In the genomic region with DNA sequence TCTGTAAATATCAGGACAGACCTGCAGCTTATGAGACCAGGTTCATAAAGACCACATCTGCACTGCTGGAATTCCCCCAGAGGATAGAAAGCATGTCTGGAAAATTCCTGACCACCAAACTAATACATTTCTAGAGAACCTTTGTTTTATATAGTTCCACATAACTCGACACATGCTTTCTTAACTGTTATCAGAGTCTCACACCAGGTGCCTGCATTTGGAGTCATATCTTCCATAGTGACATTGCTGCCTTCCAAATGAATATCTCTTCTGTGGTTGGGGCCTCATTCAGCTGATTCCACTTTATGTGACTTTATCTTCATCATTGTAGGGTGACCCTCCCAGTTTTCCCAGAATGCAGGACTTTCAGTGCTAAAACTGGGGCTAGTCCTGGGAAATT, we compare ENCODE assay signal across 23 cellular contexts.
DNase-seq lines count a peak whose midpoint lies in the region; ATAC-seq, FAIRE-seq and TF ChIP-seq lines count a peak whose summit lies in the region.
"Had no signal": no experiment of that assay in that cellular context is flagged by ENCODE, and none has a peak within 500 bp of the region (broad histone marks: within the 10 kb centered on the region; RNA-seq: fewer than 3 reads in every experiment).

No MANE protein-coding gene starts in this region.

- no peaks in the 10 kb centered on the region for H3K36me3 ChIP-seq in K562 (ENCODE audit: control insufficient read depth, insufficient read depth, low read length)
- H3K36me3 ChIP-seq: BE2C had no signal

- H3K79me2 ChIP-seq in K562 (ENCODE audit: control insufficient read depth, insufficient read depth, low read length) = no peaks in the 10 kb centered on the region

- WGBS in K562 (ENCODE audit: insufficient coverage, low coverage, missing lambda C conversion rate) = 0% methylated on average over 1 of the region's 1 CpG
- 67 to 81% methylated on average over 1 of the region's 1 CpG for WGBS in lower leg skin, 2 donors

- no peak overlapping the region for H3K4me3 Mint-ChIP-seq in activated CD8-positive, alpha-beta T cell treated with anti-CD3 and anti-CD28 coated beads for 36 hours
- no peak overlapping the region for H3K4me3 Mint-ChIP-seq in activated CD8-positive, alpha-beta T cell treated with anti-CD3 and anti-CD28 coated beads, Interleukin-2, amount 10 ng/mL, durations not matched to agents 7 days and 5 days
- no peak overlapping the region for H3K4me3 Mint-ChIP-seq in immature natural killer cell
- H3K4me3 Mint-ChIP-seq: CD14-positive monocyte had no signal

- peaks cover 13% of the 10 kb centered on the region for H3K4me1 Mint-ChIP-seq in activated CD8-positive, alpha-beta T cell treated with anti-CD3 and anti-CD28 coated beads for 36 hours (ENCODE audit: low read depth)
- H3K4me1 Mint-ChIP-seq in activated CD8-positive, alpha-beta T cell treated with anti-CD3 and anti-CD28 coated beads, Interleukin-2, amount 10 ng/mL, durations not matched to agents 7 days and 5 days (ENCODE audit: low read depth) = no peaks in the 10 kb centered on the region
- H3K4me1 Mint-ChIP-seq in immature natural killer cell = no peaks in the 10 kb centered on the region
- H3K4me1 Mint-ChIP-seq: CD14-positive monocyte had no signal

- H3K27ac ChIP-seq in K562 (ENCODE audit: extremely low read depth, low read depth, low read length) = no peak overlapping the region
- H3K27ac ChIP-seq: 22Rv1 had no signal

- H3K36me3 Mint-ChIP-seq in activated CD8-positive, alpha-beta T cell treated with anti-CD3 and anti-CD28 coated beads for 36 hours (ENCODE audit: low read depth) = no peaks in the 10 kb centered on the region
- no peaks in the 10 kb centered on the region for H3K36me3 Mint-ChIP-seq in activated CD8-positive, alpha-beta T cell treated with anti-CD3 and anti-CD28 coated beads, Interleukin-2, amount 10 ng/mL, durations not matched to agents 7 days and 5 days (ENCODE audit: low read depth)
- H3K36me3 Mint-ChIP-seq in immature natural killer cell = no peaks in the 10 kb centered on the region
- H3K36me3 Mint-ChIP-seq: CD14-positive monocyte had no signal

- no peak for TF ChIP-seq CTCF in activated CD8-positive, alpha-beta T cell treated with anti-CD3 and anti-CD28 coated beads for 36 hours (IDR thresholded peaks at IDR 0.05)
- TF ChIP-seq CTCF in K562 (IDR thresholded peaks at IDR 0.05 in 2 of 3, conservative IDR thresholded peaks at IDR 0.05 in 1 of 3; ENCODE audit: insufficient read depth in 2 of 3, low read depth in 1 of 3, low read length in 3 of 3) (no peak), lower leg skin (IDR thresholded peaks at IDR 0.05) (no peak)

- POLR2A ChIA-PET in activated CD8-positive, alpha-beta T cell treated with anti-CD3 and anti-CD28 coated beads for 36 hours (lab: Charles Lee) = interaction anchor here (0.6 kb wide), 1 partner anchor 28 kb away, joined by 3 read pairs; no protein-coding TSS in a partner anchor
- POLR2A ChIA-PET in activated CD8-positive, alpha-beta T cell treated with anti-CD3 and anti-CD28 coated beads, Interleukin-2, amount 10 ng/mL, durations not matched to agents 7 days and 5 days (lab: Charles Lee) = no interaction called here
- POLR2A ChIA-PET in K562 (lab: Yijun Ruan, JAX) = interaction anchor here (0.6 kb wide), 1 partner anchor 11 kb away, joined by 3 read pairs; no protein-coding TSS in a partner anchor

- H3K9me3 Mint-ChIP-seq in activated CD8-positive, alpha-beta T cell treated with anti-CD3 and anti-CD28 coated beads for 36 hours = no peaks in the 10 kb centered on the region
- H3K9me3 Mint-ChIP-seq in activated CD8-positive, alpha-beta T cell treated with anti-CD3 and anti-CD28 coated beads, Interleukin-2, amount 10 ng/mL, durations not matched to agents 7 days and 5 days (ENCODE audit: insufficient read depth) = no peaks in the 10 kb centered on the region
- H3K9me3 Mint-ChIP-seq in immature natural killer cell = no peaks in the 10 kb centered on the region

- no peaks in the 10 kb centered on the region for H3K9me1 ChIP-seq in K562 (ENCODE audit: control insufficient read depth, insufficient read depth, low read length)

- H3K27ac Mint-ChIP-seq in activated CD8-positive, alpha-beta T cell treated with anti-CD3 and anti-CD28 coated beads for 36 hours = no peak overlapping the region
- H3K27ac Mint-ChIP-seq in activated CD8-positive, alpha-beta T cell treated with anti-CD3 and anti-CD28 coated beads, Interleukin-2, amount 10 ng/mL, durations not matched to agents 7 days and 5 days = no peak overlapping the region
- no peak overlapping the region for H3K27ac Mint-ChIP-seq in immature natural killer cell
- H3K27ac Mint-ChIP-seq: CD14-positive monocyte had no signal

- FAIRE-seq in K562 (lab: Jason Lieb, UNC) = no peak
- FAIRE-seq: H54, HepG2 had no signal

- peak; percentile 2 for DNase-seq in activated CD8-positive, alpha-beta T cell treated with anti-CD3 and anti-CD28 coated beads for 36 hours
- no peak for DNase-seq in activated CD8-positive, alpha-beta T cell treated with anti-CD3 and anti-CD28 coated beads, Interleukin-2, amount 10 ng/mL, durations not matched to agents 7 days and 5 days
- DNase-seq in OCI-M1 (lab: John Stamatoyannopoulos, UW) (peak; percentile 65), K562 (ENCODE audit: extremely low read depth in 1 of 4, low spot score in 3 of 4) (peak in 1 of 4 experiments; percentile 13), lower leg skin (ENCODE audit: low spot score in 2 of 2) (no peak), immature natural killer cell (no peak)
- no peak for DNase-seq in stimulated activated naive CD8-positive, alpha-beta T cell treated with anti-CD3 and anti-CD28 coated beads, Interleukin-15, Interleukin-2, amounts not matched to agents 100 U/mL and 50 U/mL, for 24 hours
- DNase-seq: ACHN, BE2C, Calu3, DMS79 treated with DMSO at 0.1 percent for 48 hours, GF-D8, MV-4-11, NCI-H2029, NCI-H446, NCI-H524 treated with DMSO at 0.1 percent for 48 hours, NCI-H774, PC-3 had no signal

- CTCF ChIA-PET in activated CD8-positive, alpha-beta T cell treated with anti-CD3 and anti-CD28 coated beads for 36 hours (lab: Charles Lee) = interaction anchor here (1.1 to 1.5 kb wide), 4 partner anchors 8 to 162 kb away, joined by 3 to 6 read pairs (median 5); no protein-coding TSS in a partner anchor
- CTCF ChIA-PET in activated CD8-positive, alpha-beta T cell treated with anti-CD3 and anti-CD28 coated beads, Interleukin-2, amount 10 ng/mL, durations not matched to agents 7 days and 5 days (lab: Charles Lee) = interaction anchor here (1.1 kb wide), 1 partner anchor 161 kb away, joined by 3 read pairs; no protein-coding TSS in a partner anchor
- CTCF ChIA-PET in K562 (lab: Yijun Ruan, JAX; ENCODE audit: low intra/inter-chr PET ratio) = no interaction called here

- H3K27me3 ChIP-seq in K562 (ENCODE audit: control insufficient read depth in 2 of 2, insufficient read depth in 2 of 2, low read length in 2 of 2) = peaks cover 7 to 13% of the 10 kb centered on the region in 2 experiments; a peak in 4 of 5 replicates
- H3K27me3 ChIP-seq: BE2C had no signal

- no peak for TF ChIP-seq EP300 in K562 (IDR thresholded peaks at IDR 0.05; ENCODE audit: low read length)

- in situ Hi-C loops in K562 (cut with MboI) = no loop called here

- TF ChIP-seq RAD21 in K562 (CRISPR knock-in tag; conservative IDR thresholded peaks at IDR 0.05 in 1 of 2, IDR thresholded peaks at IDR 0.05 in 1 of 2) = no peak

- intact Hi-C loops in activated CD8-positive, alpha-beta T cell treated with anti-CD3 and anti-CD28 coated beads for 36 hours (cut with micrococcal nuclease) = no loop called here
- intact Hi-C loops in K562 (cut with micrococcal nuclease) (no loop called here), lower leg skin (cut with DNase I; ENCODE audit: low total_unique reads) (no loop called here)

- ATAC-seq in activated CD8-positive, alpha-beta T cell treated with anti-CD3 and anti-CD28 coated beads for 36 hours = no peak
- no peak for ATAC-seq in activated CD8-positive, alpha-beta T cell treated with anti-CD3 and anti-CD28 coated beads, Interleukin-2, amount 10 ng/mL, durations not matched to agents 7 days and 5 days
- no peak for ATAC-seq in K562
- peak; percentile 80 for ATAC-seq in stimulated activated naive CD8-positive, alpha-beta T cell treated with anti-CD3 and anti-CD28 coated beads, Interleukin-15, Interleukin-2, amounts not matched to agents 100 U/mL and 50 U/mL, for 24 hours
- no peak for ATAC-seq in HG03439 (IDR thresholded peaks at IDR 0.05; ENCODE audit: unreplicated experiment)
- ATAC-seq: HepG2, PC-3 had no signal

- H2AFZ ChIP-seq in K562 (ENCODE audit: low read depth, low read length) = no peak overlapping the region

- H4K20me1 ChIP-seq in K562 (replicated peaks; ENCODE audit: control insufficient read depth, insufficient read depth, low read length) = no peaks in the 10 kb centered on the region

- BruUV-seq in K562 (replicated peaks; lab: Mats Ljungman, UMichigan) = no TSS peak

- no peak overlapping the region for H3K9ac ChIP-seq in K562 (ENCODE audit: insufficient read depth in 1 of 2, low read depth in 2 of 2, low read length in 2 of 2)

- H3K4me3 ChIP-seq in K562 = no peak overlapping the region
- H3K4me3 ChIP-seq in lower leg skin (ENCODE audit: low read depth, poor library complexity, severe bottlenecking) = no peak overlapping the region

- H3K4me1 ChIP-seq in K562 (replicated peaks in 1 of 2; ENCODE audit: control insufficient read depth in 2 of 2, insufficient read depth in 2 of 2, low read length in 2 of 2) = no peaks in the 10 kb centered on the region; a peak in 2 of 5 replicates

- H3K27me3 Mint-ChIP-seq in activated CD8-positive, alpha-beta T cell treated with anti-CD3 and anti-CD28 coated beads for 36 hours = no peaks in the 10 kb centered on the region
- H3K27me3 Mint-ChIP-seq in activated CD8-positive, alpha-beta T cell treated with anti-CD3 and anti-CD28 coated beads, Interleukin-2, amount 10 ng/mL, durations not matched to agents 7 days and 5 days (ENCODE audit: low read depth) = peaks cover 2% of the 10 kb centered on the region
- H3K27me3 Mint-ChIP-seq in immature natural killer cell (ENCODE audit: low read depth in 3 of 3) = no peaks in the 10 kb centered on the region

- TF ChIP-seq POLR2A in K562 (conservative IDR thresholded peaks at IDR 0.05) (no peak), lower leg skin (IDR thresholded peaks at IDR 0.05) (no peak)

- H3K9me3 ChIP-seq in K562 (replicated peaks; ENCODE audit: control insufficient read depth, insufficient read depth, low read depth, low read length) = no peaks in the 10 kb centered on the region
- H3K9me3 ChIP-seq: BE2C had no signal

- H3K4me2 ChIP-seq in K562 (ENCODE audit: insufficient read depth, low read length) = no peak overlapping the region

TF ChIP-seq in K562, 482 proteins besides CTCF, POLR2A, EP300 and RAD21 (continues in another document):
- no peak for TF ChIP-seq ZNF217 (CRISPR knock-in tag; IDR thresholded peaks at IDR 0.05)

Comparison
In these comparisons a context has a peak if more than half of its experiments do, and no peak if none do; other contexts are left out.
1. DNase-seq: peak in activated CD8-positive, alpha-beta T cell treated with anti-CD3 and anti-CD28 coated beads for 36 hours (single experiment) and OCI-M1 (single experiment); none in activated CD8-positive, alpha-beta T cell treated with anti-CD3 and anti-CD28 coated beads, Interleukin-2, amount 10 ng/mL, durations not matched to agents 7 days and 5 days (single experiment), stimulated activated naive CD8-positive, alpha-beta T cell treated with anti-CD3 and anti-CD28 coated beads, Interleukin-15, Interleukin-2, amounts not matched to agents 100 U/mL and 50 U/mL, for 24 hours (single experiment), lower leg skin (0 of 2) and immature natural killer cell (0 of 3).